ENCODE assay signal across 1 cellular context in genomic region chr3:31213869-31214486, GRCh38.
TF ChIP-seq lines count a peak whose summit lies in the region.

No MANE protein-coding gene starts in this region.

TF ChIP-seq in GM12878, 131 proteins besides CTCF, POLR2A, EP300 and RAD21 (continued from another document and continues in another):
- TF ChIP-seq, protein P1, sequence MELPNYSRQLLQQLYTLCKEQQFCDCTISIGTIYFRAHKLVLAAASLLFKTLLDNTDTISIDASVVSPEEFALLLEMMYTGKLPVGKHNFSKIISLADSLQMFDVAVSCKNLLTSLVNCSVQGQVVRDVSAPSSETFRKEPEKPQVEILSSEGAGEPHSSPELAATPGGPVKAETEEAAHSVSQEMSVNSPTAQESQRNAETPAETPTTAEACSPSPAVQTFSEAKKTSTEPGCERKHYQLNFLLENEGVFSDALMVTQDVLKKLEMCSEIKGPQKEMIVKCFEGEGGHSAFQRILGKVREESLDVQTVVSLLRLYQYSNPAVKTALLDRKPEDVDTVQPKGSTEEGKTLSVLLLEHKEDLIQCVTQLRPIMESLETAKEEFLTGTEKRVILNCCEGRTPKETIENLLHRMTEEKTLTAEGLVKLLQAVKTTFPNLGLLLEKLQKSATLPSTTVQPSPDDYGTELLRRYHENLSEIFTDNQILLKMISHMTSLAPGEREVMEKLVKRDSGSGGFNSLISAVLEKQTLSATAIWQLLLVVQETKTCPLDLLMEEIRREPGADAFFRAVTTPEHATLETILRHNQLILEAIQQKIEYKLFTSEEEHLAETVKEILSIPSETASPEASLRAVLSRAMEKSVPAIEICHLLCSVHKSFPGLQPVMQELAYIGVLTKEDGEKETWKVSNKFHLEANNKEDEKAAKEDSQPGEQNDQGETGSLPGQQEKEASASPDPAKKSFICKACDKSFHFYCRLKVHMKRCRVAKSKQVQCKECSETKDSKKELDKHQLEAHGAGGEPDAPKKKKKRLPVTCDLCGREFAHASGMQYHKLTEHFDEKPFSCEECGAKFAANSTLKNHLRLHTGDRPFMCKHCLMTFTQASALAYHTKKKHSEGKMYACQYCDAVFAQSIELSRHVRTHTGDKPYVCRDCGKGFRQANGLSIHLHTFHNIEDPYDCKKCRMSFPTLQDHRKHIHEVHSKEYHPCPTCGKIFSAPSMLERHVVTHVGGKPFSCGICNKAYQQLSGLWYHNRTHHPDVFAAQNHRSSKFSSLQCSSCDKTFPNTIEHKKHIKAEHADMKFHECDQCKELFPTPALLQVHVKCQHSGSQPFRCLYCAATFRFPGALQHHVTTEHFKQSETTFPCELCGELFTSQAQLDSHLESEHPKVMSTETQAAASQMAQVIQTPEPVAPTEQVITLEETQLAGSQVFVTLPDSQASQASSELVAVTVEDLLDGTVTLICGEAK (IDR thresholded peaks at IDR 0.05; ENCODE audit: borderline replicate concordance): no peak
- TF ChIP-seq NR2C2 (IDR thresholded peaks at IDR 0.05; ENCODE audit: borderline replicate concordance, control insufficient read depth, insufficient read length, low read depth): no peak
- TF ChIP-seq ETV6 (conservative IDR thresholded peaks at IDR 0.05 in 1 of 2, IDR thresholded peaks at IDR 0.05 in 1 of 2; ENCODE audit: borderline replicate concordance in 1 of 2, low read depth in 1 of 2): peak in 1 of 2 experiments; percentile 47; a peak in 1 of 4 replicates
- no peak for TF ChIP-seq RELA (IDR thresholded peaks at IDR 0.05; ENCODE audit: borderline replicate concordance, partially characterized antibody)
- no peak for TF ChIP-seq E2F4 (IDR thresholded peaks at IDR 0.05; ENCODE audit: low read depth, low read length)
- TF ChIP-seq SUPT20H (IDR thresholded peaks at IDR 0.05; ENCODE audit: borderline replicate concordance, control insufficient read depth, low read depth, low read length): no peak
- TF ChIP-seq LARP7 (IDR thresholded peaks at IDR 0.05): no peak
- no peak for TF ChIP-seq KAT2A (conservative IDR thresholded peaks at IDR 0.05; ENCODE audit: control insufficient read depth, low read depth, low read length)
- TF ChIP-seq HCFC1 (IDR thresholded peaks at IDR 0.05; ENCODE audit: low read length): no peak
- no peak for TF ChIP-seq SREBF1 (IDR thresholded peaks at IDR 0.05; ENCODE audit: low read length)
- 0 out of 2 replicates have a peak, but pooled peaks have one; percentile 6 for TF ChIP-seq IRF4 (IDR thresholded peaks at IDR 0.05; ENCODE audit: low read depth, low read length)
- TF ChIP-seq SIN3A (IDR thresholded peaks at IDR 0.05; ENCODE audit: low read depth, low read length): no peak
- TF ChIP-seq CHD4 (IDR thresholded peaks at IDR 0.05): no peak
- no peak for TF ChIP-seq ZNF622 (IDR thresholded peaks at IDR 0.05)
- TF ChIP-seq PAX8 (IDR thresholded peaks at IDR 0.05): no peak
- no peak for TF ChIP-seq JUND (IDR thresholded peaks at IDR 0.05; ENCODE audit: low read depth, low read length)
- peak; percentile 74; the same call in 1 of the 2 replicates for TF ChIP-seq NBN (IDR thresholded peaks at IDR 0.05)
- no peak for TF ChIP-seq POU2F2 (IDR thresholded peaks at IDR 0.05; ENCODE audit: borderline replicate concordance, low read depth, low read length)
- TF ChIP-seq, protein P2, sequence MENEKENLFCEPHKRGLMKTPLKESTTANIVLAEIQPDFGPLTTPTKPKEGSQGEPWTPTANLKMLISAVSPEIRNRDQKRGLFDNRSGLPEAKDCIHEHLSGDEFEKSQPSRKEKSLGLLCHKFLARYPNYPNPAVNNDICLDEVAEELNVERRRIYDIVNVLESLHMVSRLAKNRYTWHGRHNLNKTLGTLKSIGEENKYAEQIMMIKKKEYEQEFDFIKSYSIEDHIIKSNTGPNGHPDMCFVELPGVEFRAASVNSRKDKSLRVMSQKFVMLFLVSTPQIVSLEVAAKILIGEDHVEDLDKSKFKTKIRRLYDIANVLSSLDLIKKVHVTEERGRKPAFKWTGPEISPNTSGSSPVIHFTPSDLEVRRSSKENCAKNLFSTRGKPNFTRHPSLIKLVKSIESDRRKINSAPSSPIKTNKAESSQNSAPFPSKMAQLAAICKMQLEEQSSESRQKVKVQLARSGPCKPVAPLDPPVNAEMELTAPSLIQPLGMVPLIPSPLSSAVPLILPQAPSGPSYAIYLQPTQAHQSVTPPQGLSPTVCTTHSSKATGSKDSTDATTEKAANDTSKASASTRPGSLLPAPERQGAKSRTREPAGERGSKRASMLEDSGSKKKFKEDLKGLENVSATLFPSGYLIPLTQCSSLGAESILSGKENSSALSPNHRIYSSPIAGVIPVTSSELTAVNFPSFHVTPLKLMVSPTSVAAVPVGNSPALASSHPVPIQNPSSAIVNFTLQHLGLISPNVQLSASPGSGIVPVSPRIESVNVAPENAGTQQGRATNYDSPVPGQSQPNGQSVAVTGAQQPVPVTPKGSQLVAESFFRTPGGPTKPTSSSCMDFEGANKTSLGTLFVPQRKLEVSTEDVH (IDR thresholded peaks at IDR 0.05; ENCODE audit: low read depth, partially characterized antibody): no peak
- TF ChIP-seq, protein P3, sequence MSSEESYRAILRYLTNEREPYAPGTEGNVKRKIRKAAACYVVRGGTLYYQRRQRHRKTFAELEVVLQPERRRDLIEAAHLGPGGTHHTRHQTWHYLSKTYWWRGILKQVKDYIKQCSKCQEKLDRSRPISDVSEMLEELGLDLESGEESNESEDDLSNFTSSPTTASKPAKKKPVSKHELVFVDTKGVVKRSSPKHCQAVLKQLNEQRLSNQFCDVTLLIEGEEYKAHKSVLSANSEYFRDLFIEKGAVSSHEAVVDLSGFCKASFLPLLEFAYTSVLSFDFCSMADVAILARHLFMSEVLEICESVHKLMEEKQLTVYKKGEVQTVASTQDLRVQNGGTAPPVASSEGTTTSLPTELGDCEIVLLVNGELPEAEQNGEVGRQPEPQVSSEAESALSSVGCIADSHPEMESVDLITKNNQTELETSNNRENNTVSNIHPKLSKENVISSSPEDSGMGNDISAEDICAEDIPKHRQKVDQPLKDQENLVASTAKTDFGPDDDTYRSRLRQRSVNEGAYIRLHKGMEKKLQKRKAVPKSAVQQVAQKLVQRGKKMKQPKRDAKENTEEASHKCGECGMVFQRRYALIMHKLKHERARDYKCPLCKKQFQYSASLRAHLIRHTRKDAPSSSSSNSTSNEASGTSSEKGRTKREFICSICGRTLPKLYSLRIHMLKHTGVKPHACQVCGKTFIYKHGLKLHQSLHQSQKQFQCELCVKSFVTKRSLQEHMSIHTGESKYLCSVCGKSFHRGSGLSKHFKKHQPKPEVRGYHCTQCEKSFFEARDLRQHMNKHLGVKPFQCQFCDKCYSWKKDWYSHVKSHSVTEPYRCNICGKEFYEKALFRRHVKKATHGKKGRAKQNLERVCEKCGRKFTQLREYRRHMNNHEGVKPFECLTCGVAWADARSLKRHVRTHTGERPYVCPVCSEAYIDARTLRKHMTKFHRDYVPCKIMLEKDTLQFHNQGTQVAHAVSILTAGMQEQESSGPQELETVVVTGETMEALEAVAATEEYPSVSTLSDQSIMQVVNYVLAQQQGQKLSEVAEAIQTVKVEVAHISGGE (CRISPR knock-in tag; IDR thresholded peaks at IDR 0.05): no peak
- peak; percentile 56; the same call in 1 of the 2 replicates for TF ChIP-seq CREM (IDR thresholded peaks at IDR 0.05; ENCODE audit: low read depth)
- no peak for TF ChIP-seq GATAD2B (conservative IDR thresholded peaks at IDR 0.05; ENCODE audit: low read depth)
- TF ChIP-seq NFXL1 (IDR thresholded peaks at IDR 0.05; ENCODE audit: borderline replicate concordance): no peak
- no peak for TF ChIP-seq SREBF2 (IDR thresholded peaks at IDR 0.05; ENCODE audit: low read length)
- TF ChIP-seq, protein P4, sequence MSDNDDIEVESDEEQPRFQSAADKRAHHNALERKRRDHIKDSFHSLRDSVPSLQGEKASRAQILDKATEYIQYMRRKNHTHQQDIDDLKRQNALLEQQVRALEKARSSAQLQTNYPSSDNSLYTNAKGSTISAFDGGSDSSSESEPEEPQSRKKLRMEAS (IDR thresholded peaks at IDR 0.05; ENCODE audit: low read depth, low read length): no peak
- no peak for TF ChIP-seq SMAD5 (IDR thresholded peaks at IDR 0.05; ENCODE audit: low read depth)
- TF ChIP-seq BCL11A (IDR thresholded peaks at IDR 0.05; ENCODE audit: low read depth, low read length): no peak
- no peak for TF ChIP-seq IRF5 (IDR thresholded peaks at IDR 0.05; ENCODE audit: borderline replicate concordance)
- TF ChIP-seq RAD51 (IDR thresholded peaks at IDR 0.05): no peak
- no peak for TF ChIP-seq RCOR1 (conservative IDR thresholded peaks at IDR 0.05; ENCODE audit: low read depth, low read length)
- TF ChIP-seq FOXM1 (IDR thresholded peaks at IDR 0.05; ENCODE audit: low read depth, low read length): peak; percentile 87
- TF ChIP-seq BCL3 (IDR thresholded peaks at IDR 0.05; ENCODE audit: borderline replicate concordance, insufficient read depth, low read depth, low read length, poor library complexity, severe bottlenecking): peak; percentile 88
- TF ChIP-seq EZH2 (IDR thresholded peaks at IDR 0.05; ENCODE audit: borderline replicate concordance, control insufficient read depth, low read depth, low read length): no peak
- no peak for TF ChIP-seq HDGF (IDR thresholded peaks at IDR 0.05)
- peak; percentile 88 for TF ChIP-seq MEF2B (IDR thresholded peaks at IDR 0.05; ENCODE audit: partially characterized antibody, poor library complexity, severe bottlenecking)
- TF ChIP-seq, protein P5, sequence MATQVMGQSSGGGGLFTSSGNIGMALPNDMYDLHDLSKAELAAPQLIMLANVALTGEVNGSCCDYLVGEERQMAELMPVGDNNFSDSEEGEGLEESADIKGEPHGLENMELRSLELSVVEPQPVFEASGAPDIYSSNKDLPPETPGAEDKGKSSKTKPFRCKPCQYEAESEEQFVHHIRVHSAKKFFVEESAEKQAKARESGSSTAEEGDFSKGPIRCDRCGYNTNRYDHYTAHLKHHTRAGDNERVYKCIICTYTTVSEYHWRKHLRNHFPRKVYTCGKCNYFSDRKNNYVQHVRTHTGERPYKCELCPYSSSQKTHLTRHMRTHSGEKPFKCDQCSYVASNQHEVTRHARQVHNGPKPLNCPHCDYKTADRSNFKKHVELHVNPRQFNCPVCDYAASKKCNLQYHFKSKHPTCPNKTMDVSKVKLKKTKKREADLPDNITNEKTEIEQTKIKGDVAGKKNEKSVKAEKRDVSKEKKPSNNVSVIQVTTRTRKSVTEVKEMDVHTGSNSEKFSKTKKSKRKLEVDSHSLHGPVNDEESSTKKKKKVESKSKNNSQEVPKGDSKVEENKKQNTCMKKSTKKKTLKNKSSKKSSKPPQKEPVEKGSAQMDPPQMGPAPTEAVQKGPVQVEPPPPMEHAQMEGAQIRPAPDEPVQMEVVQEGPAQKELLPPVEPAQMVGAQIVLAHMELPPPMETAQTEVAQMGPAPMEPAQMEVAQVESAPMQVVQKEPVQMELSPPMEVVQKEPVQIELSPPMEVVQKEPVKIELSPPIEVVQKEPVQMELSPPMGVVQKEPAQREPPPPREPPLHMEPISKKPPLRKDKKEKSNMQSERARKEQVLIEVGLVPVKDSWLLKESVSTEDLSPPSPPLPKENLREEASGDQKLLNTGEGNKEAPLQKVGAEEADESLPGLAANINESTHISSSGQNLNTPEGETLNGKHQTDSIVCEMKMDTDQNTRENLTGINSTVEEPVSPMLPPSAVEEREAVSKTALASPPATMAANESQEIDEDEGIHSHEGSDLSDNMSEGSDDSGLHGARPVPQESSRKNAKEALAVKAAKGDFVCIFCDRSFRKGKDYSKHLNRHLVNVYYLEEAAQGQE (IDR thresholded peaks at IDR 0.05; ENCODE audit: low read depth, low read length): no peak
- no peak for TF ChIP-seq ZZZ3 (IDR thresholded peaks at IDR 0.05; ENCODE audit: control insufficient read depth, insufficient read length, low read depth)
- TF ChIP-seq TCF3 (IDR thresholded peaks at IDR 0.05; ENCODE audit: borderline replicate concordance, insufficient read depth, low read depth, low read length): no peak
- no peak for TF ChIP-seq SMC3 (IDR thresholded peaks at IDR 0.05; ENCODE audit: borderline replicate concordance, low read length)
- no peak for TF ChIP-seq NR2F1 (conservative IDR thresholded peaks at IDR 0.05)
- no peak for TF ChIP-seq BMI1 (IDR thresholded peaks at IDR 0.05; ENCODE audit: borderline replicate concordance)
- TF ChIP-seq, protein P6, sequence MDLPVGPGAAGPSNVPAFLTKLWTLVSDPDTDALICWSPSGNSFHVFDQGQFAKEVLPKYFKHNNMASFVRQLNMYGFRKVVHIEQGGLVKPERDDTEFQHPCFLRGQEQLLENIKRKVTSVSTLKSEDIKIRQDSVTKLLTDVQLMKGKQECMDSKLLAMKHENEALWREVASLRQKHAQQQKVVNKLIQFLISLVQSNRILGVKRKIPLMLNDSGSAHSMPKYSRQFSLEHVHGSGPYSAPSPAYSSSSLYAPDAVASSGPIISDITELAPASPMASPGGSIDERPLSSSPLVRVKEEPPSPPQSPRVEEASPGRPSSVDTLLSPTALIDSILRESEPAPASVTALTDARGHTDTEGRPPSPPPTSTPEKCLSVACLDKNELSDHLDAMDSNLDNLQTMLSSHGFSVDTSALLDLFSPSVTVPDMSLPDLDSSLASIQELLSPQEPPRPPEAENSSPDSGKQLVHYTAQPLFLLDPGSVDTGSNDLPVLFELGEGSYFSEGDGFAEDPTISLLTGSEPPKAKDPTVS (IDR thresholded peaks at IDR 0.05; ENCODE audit: low read depth, low read length): no peak
- TF ChIP-seq ZNF24 (IDR thresholded peaks at IDR 0.05): no peak
